In genomic region chr5:15621094-15621493, GRCh38 we compare ENCODE assay signal across 20 cellular contexts.
DNase-seq lines count a peak whose midpoint lies in the region; ATAC-seq, FAIRE-seq and TF ChIP-seq lines count a peak whose summit lies in the region.
"Had no signal": no experiment of that assay in that cellular context is flagged by ENCODE, and none has a peak within 500 bp of the region (broad histone marks: within the 10 kb centered on the region; RNA-seq: fewer than 3 reads in every experiment).

No MANE protein-coding gene starts in this region.

- H4K20me1 ChIP-seq in astrocyte (ENCODE audit: insufficient read depth, low read length), result peaks cover 13% of the 10 kb centered on the region

- H3K4me1 ChIP-seq in astrocyte (ENCODE audit: insufficient read depth, low read length) (peaks cover 12% of the 10 kb centered on the region), uterus (no peaks in the 10 kb centered on the region)

- DNase-seq in left ventricle myocardium superior, result no peak
- no peak for DNase-seq in Right ventricle myocardium superior
- peak; percentile 45 for DNase-seq in astrocyte (ENCODE audit: low read depth)
- DNase-seq in fibroblast of the aortic adventitia (ENCODE audit: low read depth), result peak; percentile 91
- DNase-seq in uterus, result no peak
- no peak for DNase-seq in NCI-H146 treated with DMSO at 0.1 percent for 48 hours (lab: John Stamatoyannopoulos, UW; ENCODE audit: unreplicated experiment)
- DNase-seq: activated CD4-positive, alpha-beta T cell treated with anti-CD3 and anti-CD28 coated beads for 48 hours; activated CD8-positive, alpha-beta memory T cell treated with anti-CD3 and anti-CD28 coated beads, Interleukin-2, amount 50 U/mL, for 48 hours; activated gamma-delta T cell; cortex of kidney; NCI-H1092; NCI-H2107; NCI-H69; nephron progenitor cell; stimulated activated naive B cell treated with anti-CD40 and anti-IgM and Interleukin-4, amounts not matched to agents 10 μg/mL and 1 μg/mL and 100 μg/mL, for 72 hours had no signal

- H3K9me3 ChIP-seq in astrocyte (ENCODE audit: insufficient read depth, low read depth, low read length) (no peaks in the 10 kb centered on the region), uterus (no peaks in the 10 kb centered on the region)
- H3K9me3 ChIP-seq: heart left ventricle had no signal

- H3K4me1 Mint-ChIP-seq in astrocyte (ENCODE audit: low read depth, unreplicated experiment), result peaks cover 24% of the 10 kb centered on the region
- H3K4me1 Mint-ChIP-seq: memory B cell; stimulated activated naive B cell treated with anti-CD40 and anti-IgM and Interleukin-4, amounts not matched to agents 10 μg/mL and 1 μg/mL and 100 μg/mL, for 72 hours had no signal

- H3K4me2 ChIP-seq in astrocyte (ENCODE audit: low read length), result peak overlapping the region; percentile 75

- TF ChIP-seq CTCF in astrocyte (IDR thresholded peaks at IDR 0.05; ENCODE audit: insufficient read depth, low read depth, low read length) (no peak), fibroblast of the aortic adventitia (IDR thresholded peaks at IDR 0.05; ENCODE audit: insufficient read depth, low read length) (no peak), uterus (IDR thresholded peaks at IDR 0.05) (no peak)

- H2AFZ ChIP-seq in astrocyte (ENCODE audit: low read depth, low read length), result no peak overlapping the region

- peaks cover 3% of the 10 kb centered on the region for H3K9me3 Mint-ChIP-seq in astrocyte (ENCODE audit: unreplicated experiment)
- H3K9me3 Mint-ChIP-seq: nephron progenitor cell had no signal

- H3K36me3 ChIP-seq in astrocyte (ENCODE audit: insufficient read depth, low read length) (no peaks in the 10 kb centered on the region), uterus (no peaks in the 10 kb centered on the region)
- H3K36me3 ChIP-seq: heart left ventricle had no signal

- FAIRE-seq in astrocyte (lab: Jason Lieb, UNC), result peak; percentile 20
- FAIRE-seq: islet of Langerhans had no signal

- ATAC-seq in left ventricle myocardium superior (peak; percentile 30), Right ventricle myocardium superior (ENCODE audit: poor library complexity) (no peak), HG02588 (IDR thresholded peaks at IDR 0.05; ENCODE audit: unreplicated experiment) (no peak), HG03045 (IDR thresholded peaks at IDR 0.05; ENCODE audit: unreplicated experiment) (no peak)
- ATAC-seq: stimulated activated naive B cell treated with anti-CD40 and anti-IgM and Interleukin-4, amounts not matched to agents 10 μg/mL and 1 μg/mL and 100 μg/mL, for 72 hours had no signal

- H3K27me3 Mint-ChIP-seq in astrocyte (ENCODE audit: low read depth, unreplicated experiment), result no peaks in the 10 kb centered on the region
- H3K27me3 Mint-ChIP-seq: memory B cell; stimulated activated naive B cell treated with anti-CD40 and anti-IgM and Interleukin-4, amounts not matched to agents 10 μg/mL and 1 μg/mL and 100 μg/mL, for 72 hours had no signal

- no peaks in the 10 kb centered on the region for H3K79me2 ChIP-seq in astrocyte (ENCODE audit: insufficient read depth, low read length)

- intact Hi-C loops in left ventricle myocardium superior (cut with micrococcal nuclease) (no loop called here), Right ventricle myocardium superior (cut with DNase I) (no loop called here), uterus (cut with DNase I; ENCODE audit: low total_unique reads) (no loop called here)

- H3K27ac ChIP-seq in astrocyte (ENCODE audit: low read depth, low read length), result peak overlapping the region; percentile 62
- H3K27ac ChIP-seq in uterus, result peak overlapping the region; percentile 14 to 32

- H3K9ac ChIP-seq in astrocyte (ENCODE audit: low read length), result peak overlapping the region; percentile 11

- TF ChIP-seq POLR2A in uterus (IDR thresholded peaks at IDR 0.05), result no peak

- H3K4me3 Mint-ChIP-seq in astrocyte (ENCODE audit: unreplicated experiment), result no peak overlapping the region
- H3K4me3 Mint-ChIP-seq: memory B cell; nephron progenitor cell; stimulated activated naive B cell treated with anti-CD40 and anti-IgM and Interleukin-4, amounts not matched to agents 10 μg/mL and 1 μg/mL and 100 μg/mL, for 72 hours had no signal

- H3K27me3 ChIP-seq in astrocyte (ENCODE audit: insufficient read depth, low read length) (no peaks in the 10 kb centered on the region), uterus (no peaks in the 10 kb centered on the region)
- H3K27me3 ChIP-seq: heart left ventricle had no signal

- H3K36me3 Mint-ChIP-seq in astrocyte (ENCODE audit: low read depth, unreplicated experiment), result peaks cover 8% of the 10 kb centered on the region
- H3K36me3 Mint-ChIP-seq: memory B cell; stimulated activated naive B cell treated with anti-CD40 and anti-IgM and Interleukin-4, amounts not matched to agents 10 μg/mL and 1 μg/mL and 100 μg/mL, for 72 hours had no signal

- peak overlapping the region; percentile 35 for H3K4me3 ChIP-seq in astrocyte (ENCODE audit: insufficient read depth, low read depth, low read length)
- no peak overlapping the region for H3K4me3 ChIP-seq in fibroblast of the aortic adventitia (ENCODE audit: low read depth, low read length)
- H3K4me3 ChIP-seq in uterus, result no peak overlapping the region
- H3K4me3 ChIP-seq: heart left ventricle had no signal

- H3K27ac Mint-ChIP-seq in astrocyte (ENCODE audit: unreplicated experiment), result peak overlapping the region; percentile 95
- H3K27ac Mint-ChIP-seq: memory B cell; stimulated activated naive B cell treated with anti-CD40 and anti-IgM and Interleukin-4, amounts not matched to agents 10 μg/mL and 1 μg/mL and 100 μg/mL, for 72 hours had no signal

Comparison
In these comparisons a context has a peak if more than half of its experiments do, and no peak if none do; other contexts are left out.
1. DNase-seq: peak in astrocyte (single experiment) and fibroblast of the aortic adventitia (single experiment); none in left ventricle myocardium superior (single experiment), Right ventricle myocardium superior (single experiment), uterus (0 of 2) and NCI-H146 treated with DMSO at 0.1 percent for 48 hours (single experiment).